Comparison of ENCODE assay signal across 16 cellular contexts in the genomic region with DNA sequence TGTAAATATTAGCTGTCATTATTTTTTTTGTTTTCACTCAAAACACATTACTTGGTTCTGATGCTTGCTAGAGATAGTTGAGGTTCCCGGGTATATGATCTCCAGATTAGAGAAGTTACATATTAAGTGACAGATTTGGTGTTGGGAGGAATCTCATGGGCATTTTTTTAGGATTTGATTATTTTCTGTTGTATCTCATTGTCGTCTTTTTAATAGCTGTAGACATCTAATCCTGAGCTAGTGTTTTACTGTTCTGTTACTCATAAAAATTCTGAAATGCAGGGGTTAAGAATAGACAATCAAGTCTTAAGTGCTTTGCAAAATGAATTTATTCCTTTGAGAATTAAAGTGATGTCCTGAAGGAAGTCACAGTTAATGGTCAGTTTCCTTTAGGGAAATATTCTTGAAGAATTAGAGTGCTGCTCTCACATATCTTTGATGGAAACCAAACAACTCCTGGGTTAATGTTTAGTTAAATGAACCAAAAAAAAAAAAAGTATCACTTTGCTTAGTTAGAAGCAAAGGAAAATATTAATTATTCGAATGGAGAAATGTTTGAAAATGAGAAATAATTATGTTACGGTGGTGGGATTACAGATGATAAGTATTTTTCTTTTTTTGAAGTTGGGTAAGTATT.
DNase-seq lines count a peak whose midpoint lies in the region; ATAC-seq and TF ChIP-seq lines count a peak whose summit lies in the region.
"Had no signal": no experiment of that assay in that cellular context is flagged by ENCODE, and none has a peak within 500 bp of the region (broad histone marks: within the 10 kb centered on the region; RNA-seq: fewer than 3 reads in every experiment).

No MANE protein-coding gene starts in this region.

- CTCF ChIA-PET in Panc1 (lab: Charles Lee) = no interaction called here

- intact Hi-C loops in Panc1 (cut with micrococcal nuclease; ENCODE audit: unreplicated experiment) = no loop called here

- no peak for DNase-seq in CD4-positive, CD25-positive, alpha-beta regulatory T cell
- DNase-seq in Panc1 (ENCODE audit: low read depth, low spot score) (no peak), kidney glomerular epithelial cell (lab: John Stamatoyannopoulos, UW) (peak; percentile 12), progenitor cell of endocrine pancreas (ENCODE audit: low spot score, unreplicated experiment) (no peak), H4 (ENCODE audit: low spot score) (no peak), ACHN (no peak)
- DNase-seq: C1 segment of cervical spinal cord, COR-L47, HCEC 1CT, NCI-H187, NCI-H226, NCI-H524 treated with DMSO at 0.1 percent for 48 hours had no signal

- H3K9me3 Mint-ChIP-seq in CD4-positive, CD25-positive, alpha-beta regulatory T cell = peaks cover 0 to 2% (median 0%) of the 10 kb centered on the region in 7 donors
- H3K9me3 Mint-ChIP-seq in progenitor cell of endocrine pancreas (ENCODE audit: low read depth) = no peaks in the 10 kb centered on the region
- H3K9me3 Mint-ChIP-seq in activated T-helper 17 cell treated with anti-CD3 and anti-CD28 coated beads, Interleukin-2, amount 50 U/mL, for 72 hours = no peaks in the 10 kb centered on the region

- no peak overlapping the region for H3K4me3 Mint-ChIP-seq in CD4-positive, CD25-positive, alpha-beta regulatory T cell
- H3K4me3 Mint-ChIP-seq in progenitor cell of endocrine pancreas (ENCODE audit: low read depth) = no peak overlapping the region
- no peak overlapping the region for H3K4me3 Mint-ChIP-seq in activated T-helper 17 cell treated with anti-CD3 and anti-CD28 coated beads, Interleukin-2, amount 50 U/mL, for 72 hours

- H3K4me1 ChIP-seq in CD4-positive, CD25-positive, alpha-beta regulatory T cell (ENCODE audit: control insufficient read depth, insufficient read depth, low read length, poor library complexity, severe bottlenecking) = peaks cover 4% of the 10 kb centered on the region
- H3K4me1 ChIP-seq in Panc1 (ENCODE audit: control insufficient read depth, insufficient read depth, low read length) = peaks cover 26% of the 10 kb centered on the region

- H3K36me3 Mint-ChIP-seq in CD4-positive, CD25-positive, alpha-beta regulatory T cell = peaks cover 14% of the 10 kb centered on the region
- H3K36me3 Mint-ChIP-seq in progenitor cell of endocrine pancreas (ENCODE audit: insufficient read depth) = peaks cover 3% of the 10 kb centered on the region
- peaks cover 13% of the 10 kb centered on the region for H3K36me3 Mint-ChIP-seq in activated T-helper 17 cell treated with anti-CD3 and anti-CD28 coated beads, Interleukin-2, amount 50 U/mL, for 72 hours (ENCODE audit: low read depth)

- H3K36me3 ChIP-seq in CD4-positive, CD25-positive, alpha-beta regulatory T cell (ENCODE audit: control insufficient read depth, insufficient read depth, low read length) = no peaks in the 10 kb centered on the region
- H3K36me3 ChIP-seq in Panc1 (ENCODE audit: control insufficient read depth, insufficient read depth, low read length) = no peaks in the 10 kb centered on the region

- no peak overlapping the region for H3K4me3 ChIP-seq in CD4-positive, CD25-positive, alpha-beta regulatory T cell (ENCODE audit: low read depth, low read length)
- H3K4me3 ChIP-seq in Panc1 (ENCODE audit: low read depth in 2 of 2, low read length in 2 of 2) = no peak overlapping the region
- H3K4me3 ChIP-seq: K562 had no signal

- H3K27ac ChIP-seq in CD4-positive, CD25-positive, alpha-beta regulatory T cell (ENCODE audit: insufficient read depth, low read length, poor library complexity, severe bottlenecking) = no peak overlapping the region
- H3K27ac ChIP-seq in Panc1 (ENCODE audit: low read length) = peak overlapping the region; percentile 35; the same call in 1 of the 2 replicates
- H3K27ac ChIP-seq: HL-60 had no signal

- H3K4me1 Mint-ChIP-seq in CD4-positive, CD25-positive, alpha-beta regulatory T cell = peaks cover 3 to 35% (median 16%) of the 10 kb centered on the region in 4 donors
- peaks cover 30% of the 10 kb centered on the region for H3K4me1 Mint-ChIP-seq in progenitor cell of endocrine pancreas (ENCODE audit: low read depth)
- peaks cover 18% of the 10 kb centered on the region for H3K4me1 Mint-ChIP-seq in activated T-helper 17 cell treated with anti-CD3 and anti-CD28 coated beads, Interleukin-2, amount 50 U/mL, for 72 hours

- in situ Hi-C loops in Panc1 (cut with HindIII; ENCODE audit: low pct_unique_long_range_greater_than_20kb, low sequenced_read_pairs) (no loop called here), ACHN (cut with HindIII; ENCODE audit: low pct_ligation_motif_present, low pct_unique_long_range_greater_than_20kb, low sequenced_read_pairs) (no loop called here)

- no peaks in the 10 kb centered on the region for H3K9me3 ChIP-seq in CD4-positive, CD25-positive, alpha-beta regulatory T cell (ENCODE audit: control insufficient read depth in 2 of 2, low read length in 2 of 2)
- H3K9me3 ChIP-seq in Panc1 (ENCODE audit: control insufficient read depth, insufficient read depth, low read depth, low read length) = no peaks in the 10 kb centered on the region

- no TSS peak for BruUV-seq in Panc1 (replicated peaks; lab: Mats Ljungman, UMichigan)

- POLR2A ChIA-PET in Panc1 (lab: Charles Lee) = no interaction called here

- no peak for ATAC-seq in CD4-positive, CD25-positive, alpha-beta regulatory T cell (ENCODE audit: low read depth in 2 of 2)
- no peak for ATAC-seq in Panc1
- no peak for ATAC-seq in activated T-helper 17 cell treated with anti-CD3 and anti-CD28 coated beads, Interleukin-2, amount 50 U/mL, for 72 hours (replicated peaks)
- ATAC-seq: Right ventricle myocardium inferior had no signal

- H3K27ac Mint-ChIP-seq in CD4-positive, CD25-positive, alpha-beta regulatory T cell = peak overlapping the region in 2 of 3 donors; percentile 1 to 15
- peak overlapping the region; percentile 26 for H3K27ac Mint-ChIP-seq in progenitor cell of endocrine pancreas
- no peak overlapping the region for H3K27ac Mint-ChIP-seq in activated T-helper 17 cell treated with anti-CD3 and anti-CD28 coated beads, Interleukin-2, amount 50 U/mL, for 72 hours

- no peaks in the 10 kb centered on the region for H3K27me3 ChIP-seq in CD4-positive, CD25-positive, alpha-beta regulatory T cell (ENCODE audit: control insufficient read depth, insufficient read depth, low read length)
- no peaks in the 10 kb centered on the region for H3K27me3 ChIP-seq in Panc1 (ENCODE audit: control insufficient read depth, insufficient read depth, low read length)

- TF ChIP-seq CTCF in Panc1 (IDR thresholded peaks at IDR 0.05) (no peak), progenitor cell of endocrine pancreas (IDR thresholded peaks at IDR 0.05; ENCODE audit: unreplicated experiment) (no peak)

- no peaks in the 10 kb centered on the region for H3K27me3 Mint-ChIP-seq in CD4-positive, CD25-positive, alpha-beta regulatory T cell
- H3K27me3 Mint-ChIP-seq in progenitor cell of endocrine pancreas = no peaks in the 10 kb centered on the region
- no peaks in the 10 kb centered on the region for H3K27me3 Mint-ChIP-seq in activated T-helper 17 cell treated with anti-CD3 and anti-CD28 coated beads, Interleukin-2, amount 50 U/mL, for 72 hours
